Comparison of ENCODE assay signal across 30 cellular contexts in the genomic region with DNA sequence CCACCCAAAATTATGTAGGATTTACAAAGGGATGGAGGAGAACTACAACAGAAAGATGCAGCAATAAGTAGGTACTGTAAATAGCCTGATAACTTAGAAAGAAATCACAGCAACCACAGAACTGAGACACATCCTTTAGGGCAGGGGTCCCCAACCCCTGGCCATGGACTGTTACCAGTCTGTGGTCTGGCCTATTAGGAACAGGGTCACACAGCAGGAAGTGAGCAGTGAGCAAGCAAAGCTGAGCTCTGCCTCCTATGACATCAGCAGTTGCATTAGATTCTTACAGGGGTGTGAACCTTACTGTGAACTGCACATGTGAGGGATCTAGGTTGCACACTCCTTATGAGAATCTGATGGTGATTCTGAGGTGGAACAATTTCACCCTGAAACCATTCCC.
"Had no signal": no experiment of that assay in that cellular context is flagged by ENCODE, and none has a peak within 500 bp of the region (broad histone marks: within the 10 kb centered on the region; RNA-seq: fewer than 3 reads in every experiment).

No MANE protein-coding gene starts in this region.

- DNase-seq: activated CD4-positive, alpha-beta memory T cell treated with anti-CD3 and anti-CD28 coated beads for 36 hours; activated CD4-positive, alpha-beta T cell treated with anti-CD3 and anti-CD28 coated beads for 36 hours; activated CD4-positive, alpha-beta T cell treated with anti-CD3 and anti-CD28 coated beads, Interleukin-2, amount 10 ng/mL, durations not matched to agents 24 days and 14 days; activated CD4-positive, CD25-positive, alpha-beta regulatory T cell; activated CD4-positive, CD25-positive, alpha-beta regulatory T cell treated with anti-CD3 and anti-CD28 coated beads, Interleukin-2, amount 50 U/mL, for 72 hours; activated CD8-positive, alpha-beta memory T cell treated with anti-CD3 and anti-CD28 coated beads, Interleukin-2, amount 10 ng/mL, durations not matched to agents 7 days and 5 days; activated CD8-positive, alpha-beta memory T cell treated with anti-CD3 and anti-CD28 coated beads, Interleukin-2, amount 50 U/mL, for 4 hours; activated CD8-positive, alpha-beta T cell treated with anti-CD3 and anti-CD28 coated beads, Interleukin-2, amount 10 ng/mL, durations not matched to agents 7 days and 5 days; activated effector memory CD4-positive, alpha-beta T cell treated with anti-CD3 and anti-CD28 coated beads, Interleukin-2, amount 50 U/mL, for 16 hours; activated naive CD4-positive, alpha-beta T cell treated with anti-CD3 and anti-CD28 coated beads for 36 hours; activated naive CD8-positive, alpha-beta T cell treated with anti-CD3 and anti-CD28 coated beads for 36 hours; activated naive CD8-positive, alpha-beta T cell treated with anti-CD3 and anti-CD28 coated beads, Interleukin-2, amount 50 U/mL, for 24 hours; activated T-cell treated with anti-CD3 and anti-CD28 coated beads, Interleukin-2, amount 50 U/mL, for 1 hour; activated T-cell treated with anti-CD3 and anti-CD28 coated beads, Interleukin-2, amount 50 U/mL, for 48 hours; adrenal gland; cortex of kidney; dermis blood vessel endothelial cell; effector CD4-positive, alpha-beta T cell; effector memory CD8-positive, alpha-beta T cell; esophagus squamous epithelium; foreskin fibroblast; head of caudate nucleus; T-helper 1 cell; T-helper 17 cell; T1000 had no signal

- H3K9me3 ChIP-seq: adrenal gland, ascending aorta, esophagus squamous epithelium had no signal

- H3K4me1 ChIP-seq: adrenal gland, ascending aorta, esophagus squamous epithelium had no signal

- H3K27ac ChIP-seq: adrenal gland, ascending aorta, epithelial cell of prostate, esophagus squamous epithelium had no signal

- FAIRE-seq: bronchial epithelial cell, colon, frontal cortex had no signal

- H3K27me3 ChIP-seq: adrenal gland, ascending aorta, esophagus squamous epithelium had no signal

- H3K36me3 ChIP-seq: adrenal gland, ascending aorta, esophagus squamous epithelium had no signal

- ATAC-seq: activated CD4-positive, alpha-beta T cell treated with anti-CD3 and anti-CD28 coated beads for 36 hours; activated CD8-positive, alpha-beta memory T cell treated with anti-CD3 and anti-CD28 coated beads, Interleukin-2, amount 10 ng/mL, durations not matched to agents 7 days and 5 days; activated CD8-positive, alpha-beta T cell treated with anti-CD3 and anti-CD28 coated beads, Interleukin-2, amount 10 ng/mL, durations not matched to agents 7 days and 5 days; activated naive CD8-positive, alpha-beta T cell treated with anti-CD3 and anti-CD28 coated beads, Interleukin-2, amount 50 U/mL, for 24 hours; effector memory CD8-positive, alpha-beta T cell; T-helper 17 cell had no signal

- H3K4me3 ChIP-seq: adrenal gland, ascending aorta, esophagus squamous epithelium had no signal
